Comparison of ENCODE assay signal across 9 cellular contexts in genomic region chr6:114997813-114998292, GRCh38.
DNase-seq lines count a peak whose midpoint lies in the region; ATAC-seq, FAIRE-seq and TF ChIP-seq lines count a peak whose summit lies in the region.
"Had no signal": no experiment of that assay in that cellular context is flagged by ENCODE, and none has a peak within 500 bp of the region (broad histone marks: within the 10 kb centered on the region; RNA-seq: fewer than 3 reads in every experiment).

No MANE protein-coding gene starts in this region.

- no peak overlapping the region for H3K27ac Mint-ChIP-seq in activated T-cell treated with anti-CD3 and anti-CD28 coated beads, Interleukin-2, amount 50 U/mL, for 72 hours

- H3K36me3 ChIP-seq in HEK293 (ENCODE audit: control insufficient read depth in 2 of 2, insufficient read depth in 1 of 2, low read length in 2 of 2): no peaks in the 10 kb centered on the region

- DNase-seq in activated T-cell treated with anti-CD3 and anti-CD28 coated beads, Interleukin-2, amount 50 U/mL, for 72 hours: peak in 1 of 2 donors; percentile 18
- no peak for DNase-seq in activated T-cell treated with anti-CD3 and anti-CD28 coated beads, Interleukin-2, amount 50 U/mL, for 4 hours
- DNase-seq in KBM-7: peak; percentile 4
- DNase-seq in urothelium cell line (ENCODE audit: low spot score): peak; percentile 12
- no peak for DNase-seq in NCI-H2081 (lab: John Stamatoyannopoulos, UW)
- no peak for DNase-seq in NK-92 treated with Interleukin-12 subunit alpha and Interleukin-12 subunit beta, amount 100 ng/mL, for 24 hours (lab: John Stamatoyannopoulos, UW)
- DNase-seq in head of caudate nucleus: no peak

- H3K4me1 Mint-ChIP-seq in activated T-cell treated with anti-CD3 and anti-CD28 coated beads, Interleukin-2, amount 50 U/mL, for 72 hours (ENCODE audit: low read depth): peaks cover 24% of the 10 kb centered on the region
- peaks cover 4% of the 10 kb centered on the region for H3K4me1 Mint-ChIP-seq in activated T-cell treated with anti-CD3 and anti-CD28 coated beads, Interleukin-2, amount 50 U/mL, for 4 hours (ENCODE audit: low read depth)

- TF ChIP-seq CTCF in HEK293 (tag by site-specific recombination; IDR thresholded peaks at IDR 0.05): no peak

- H3K9me3 ChIP-seq in HEK293 (ENCODE audit: control insufficient read depth, insufficient read depth, low read depth, low read length): no peaks in the 10 kb centered on the region

- H3K27ac ChIP-seq in HEK293 (ENCODE audit: extremely low read depth, low read depth, low read length): no peak overlapping the region

- H3K36me3 Mint-ChIP-seq in activated T-cell treated with anti-CD3 and anti-CD28 coated beads, Interleukin-2, amount 50 U/mL, for 72 hours (ENCODE audit: insufficient read depth in 2 of 2): peaks cover 4 to 9% of the 10 kb centered on the region in 2 donors
- no peaks in the 10 kb centered on the region for H3K36me3 Mint-ChIP-seq in activated T-cell treated with anti-CD3 and anti-CD28 coated beads, Interleukin-2, amount 50 U/mL, for 4 hours (ENCODE audit: insufficient read depth)

- peak overlapping the region; percentile 60 to 65 for H3K4me3 Mint-ChIP-seq in activated T-cell treated with anti-CD3 and anti-CD28 coated beads, Interleukin-2, amount 50 U/mL, for 72 hours
- no peak overlapping the region for H3K4me3 Mint-ChIP-seq in activated T-cell treated with anti-CD3 and anti-CD28 coated beads, Interleukin-2, amount 50 U/mL, for 4 hours

- POLR2A ChIA-PET in HEK293 (lab: Yijun Ruan, JAX): no interaction called here

- CTCF ChIA-PET in HEK293 (lab: Yijun Ruan, JAX): no interaction called here

- intact Hi-C loops in head of caudate nucleus (cut with DNase I): no loop called here

- no peaks in the 10 kb centered on the region for H3K27me3 Mint-ChIP-seq in activated T-cell treated with anti-CD3 and anti-CD28 coated beads, Interleukin-2, amount 50 U/mL, for 72 hours (ENCODE audit: low read depth)
- no peaks in the 10 kb centered on the region for H3K27me3 Mint-ChIP-seq in activated T-cell treated with anti-CD3 and anti-CD28 coated beads, Interleukin-2, amount 50 U/mL, for 4 hours (ENCODE audit: low read depth)

- H3K4me3 ChIP-seq in HEK293 (ENCODE audit: low read depth, low read length): no peak overlapping the region

- ATAC-seq in activated T-cell treated with anti-CD3 and anti-CD28 coated beads, Interleukin-2, amount 50 U/mL, for 72 hours (replicated peaks in 1 of 2): peak; percentile 56 to 57
- no peak for ATAC-seq in activated T-cell treated with anti-CD3 and anti-CD28 coated beads, Interleukin-2, amount 50 U/mL, for 4 hours
- ATAC-seq: sciatic nerve had no signal

- FAIRE-seq in urothelium cell line (lab: Jason Lieb, UNC): no peak

- no peaks in the 10 kb centered on the region for H3K4me1 ChIP-seq in HEK293 (ENCODE audit: control insufficient read depth, insufficient read depth, low read length)

- H3K9me3 Mint-ChIP-seq in activated T-cell treated with anti-CD3 and anti-CD28 coated beads, Interleukin-2, amount 50 U/mL, for 72 hours: peaks cover 6 to 8% of the 10 kb centered on the region in 2 donors
- H3K9me3 Mint-ChIP-seq in activated T-cell treated with anti-CD3 and anti-CD28 coated beads, Interleukin-2, amount 50 U/mL, for 4 hours: no peaks in the 10 kb centered on the region

- in situ Hi-C loops in KBM-7 (cut with MboI; ENCODE audit: low pct_unique_long_range_greater_than_20kb, low sequenced_read_pairs): no loop called here

TF ChIP-seq in HEK293, 187 proteins besides CTCF, POLR2A, EP300 and RAD21:
- TF ChIP-seq SP2 (tag by site-specific recombination; IDR thresholded peaks at IDR 0.05) (peak; percentile 45), ZNF561 (tag by site-specific recombination; IDR thresholded peaks at IDR 0.05; ENCODE audit: borderline replicate concordance) (no peak)

Comparison
In these comparisons a context has a peak if more than half of its experiments do, and no peak if none do; other contexts are left out.
1. ATAC-seq: peak in activated T-cell treated with anti-CD3 and anti-CD28 coated beads, Interleukin-2, amount 50 U/mL, for 72 hours (2 of 2); none in activated T-cell treated with anti-CD3 and anti-CD28 coated beads, Interleukin-2, amount 50 U/mL, for 4 hours (0 of 2).
2. DNase-seq: peak in KBM-7 (single experiment) and urothelium cell line (single experiment); none in activated T-cell treated with anti-CD3 and anti-CD28 coated beads, Interleukin-2, amount 50 U/mL, for 4 hours (single experiment), NCI-H2081 (0 of 2), NK-92 treated with Interleukin-12 subunit alpha and Interleukin-12 subunit beta, amount 100 ng/mL, for 24 hours (single experiment) and head of caudate nucleus (0 of 42).